ENCODE assay signal across 16 cellular contexts in the genomic region with DNA sequence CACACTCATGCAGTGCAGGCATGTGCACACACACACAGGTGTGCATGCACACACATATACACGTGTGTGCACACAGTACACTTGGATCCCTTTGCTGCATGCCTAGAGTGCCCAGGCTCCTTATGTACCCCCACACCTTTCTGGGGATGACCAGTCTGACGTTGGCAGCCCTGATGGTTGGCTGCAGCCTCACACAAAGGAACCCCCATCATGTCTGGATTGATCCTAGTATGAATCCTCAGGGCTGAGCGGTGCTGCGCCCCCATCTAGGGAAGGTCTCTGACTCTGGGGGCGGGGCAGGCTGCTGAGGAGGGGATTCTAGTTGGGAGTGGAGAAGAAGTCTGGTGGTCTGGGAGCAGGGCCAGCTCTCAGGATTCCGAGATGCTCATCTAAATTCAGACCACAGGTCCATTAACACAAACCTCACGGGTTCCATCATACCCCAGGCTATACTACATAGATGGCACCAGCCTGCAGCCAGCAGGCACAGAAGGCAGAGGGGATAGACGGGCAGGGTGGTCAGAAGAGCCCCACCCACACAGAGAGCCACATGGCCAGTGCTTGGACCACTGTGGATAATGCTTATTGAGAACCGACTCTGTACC. TPM values are rescaled to one million over a fixed set of nuclear protein-coding genes. Genes with fewer than 3 reads are reported as not detected.
"Had no signal": no experiment of that assay in that cellular context is flagged by ENCODE, and none has a peak within 500 bp of the region (broad histone marks: within the 10 kb centered on the region; RNA-seq: fewer than 3 reads in every experiment).

No MANE protein-coding gene starts in this region.

- DNase-seq: activated B cell treated with CpG ODN at 0.5 μM for 24 hours; activated CD4-positive, alpha-beta T cell treated with anti-CD3 and anti-CD28 coated beads for 48 hours; body of pancreas; central memory CD4-positive, alpha-beta T cell; cortex of kidney; effector CD8-positive, alpha-beta T cell; foreskin keratinocyte; glutamatergic neuron; hypothalamus; kidney glomerular epithelial cell; occipital lobe; SJCRH30; stimulated activated CD4-positive, alpha-beta T cell treated with anti-CD3 and anti-CD28 coated beads, Interleukin-2, amount 100 ng/mL, for 24 hours; thyroid gland had no signal

RNA-seq across cellular contexts. Expression of a gene that starts 50.5 kb away (rescaled TPM):
- total RNA-seq: activated B cell treated with CpG ODN at 0.5 μM for 24 hours; activated naive CD4-positive, alpha-beta T cell treated with anti-CD3 and anti-CD28 coated beads, Interleukin-2, amount 50 U/mL, for 72 hours; SJCRH30; T-helper 2 cell treated with Interferon-gamma antibody and Interleukin-4, amounts not matched to agents 100 ng/mL and 5 ng/mL, for 36 hours had no signal
